ENCODE assay signal across 8 cellular contexts in the genomic region with DNA sequence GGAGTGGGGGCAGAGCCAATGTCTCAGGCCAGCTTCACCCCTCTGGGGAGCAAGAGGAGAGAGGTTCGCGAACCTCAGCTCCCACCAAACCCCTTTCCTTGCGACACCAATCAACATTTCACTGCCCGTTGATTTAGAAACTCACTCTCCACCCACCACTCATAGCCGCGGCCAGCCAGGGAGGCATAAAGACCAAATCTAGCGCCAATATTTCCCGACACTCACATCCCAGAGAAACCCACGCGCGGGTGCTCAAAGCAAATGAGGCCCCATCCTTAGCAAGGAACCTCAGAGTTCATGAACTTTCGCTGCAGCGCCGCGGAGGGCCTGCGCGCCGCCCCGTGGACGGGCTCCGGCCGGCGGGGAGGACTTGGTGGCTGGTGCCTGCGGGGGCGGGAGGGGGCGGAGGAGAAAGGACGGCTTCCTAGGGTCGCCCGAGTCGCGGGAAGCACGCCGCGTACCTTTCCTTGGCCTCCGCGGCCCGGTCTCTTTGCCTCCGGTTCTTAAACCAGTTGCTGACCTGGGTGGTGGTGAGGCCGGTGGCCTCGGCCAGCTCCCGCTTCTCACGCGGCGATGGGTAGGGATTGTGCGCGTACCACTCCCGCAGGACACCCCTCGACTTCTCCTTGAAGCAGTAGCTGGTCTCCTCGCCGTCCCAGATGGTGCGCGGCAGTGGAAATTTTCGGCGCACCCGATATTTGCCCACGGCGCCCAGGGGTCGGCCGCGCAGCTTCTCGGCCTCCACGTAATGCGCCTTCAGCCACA. TPM values are rescaled to one million over a fixed set of nuclear protein-coding genes. Genes with fewer than 3 reads are reported as not detected.
DNase-seq lines count a peak whose midpoint lies in the region; ATAC-seq and TF ChIP-seq lines count a peak whose summit lies in the region.

No MANE protein-coding gene starts in this region.

- WGBS in heart left ventricle, 4 donors = 1 to 2% (median 2%) methylated on average over 20 to 63 of the region's 63 CpGs

- H3K4me3 Mint-ChIP-seq in activated naive CD8-positive, alpha-beta T cell = peak overlapping the region; percentile 68
- peak overlapping the region; percentile 94 for H3K4me3 Mint-ChIP-seq in type B pancreatic cell

- TF ChIP-seq CTCF in heart left ventricle (IDR thresholded peaks at IDR 0.05) (no peak), kidney epithelial cell (IDR thresholded peaks at IDR 0.05; ENCODE audit: insufficient read depth, low read length, poor library complexity, severe bottlenecking) (no peak), type B pancreatic cell (conservative IDR thresholded peaks at IDR 0.05) (no peak)

- H3K4me3 ChIP-seq in heart left ventricle = peak overlapping the region; percentile 9 to 61 (median 48)
- H3K4me3 ChIP-seq in kidney epithelial cell (ENCODE audit: low read depth, low read length) = peak overlapping the region; percentile 56

- intact Hi-C loops in heart left ventricle (cut with DNase I) = no loop called here
- intact Hi-C loops in Right ventricle myocardium inferior (cut with DNase I) = no loop called here

- H3K9me3 ChIP-seq in heart left ventricle = no peaks in the 10 kb centered on the region

- H3K36me3 Mint-ChIP-seq in activated naive CD8-positive, alpha-beta T cell = no peaks in the 10 kb centered on the region
- peaks cover 8% of the 10 kb centered on the region for H3K36me3 Mint-ChIP-seq in type B pancreatic cell

- peaks cover 62% of the 10 kb centered on the region for H3K4me1 Mint-ChIP-seq in activated naive CD8-positive, alpha-beta T cell (ENCODE audit: low read depth)
- H3K4me1 Mint-ChIP-seq in type B pancreatic cell (ENCODE audit: unreplicated experiment) = peaks cover 34% of the 10 kb centered on the region

- H3K36me3 ChIP-seq in heart left ventricle (no peaks in the 10 kb centered on the region), kidney epithelial cell (ENCODE audit: control insufficient read depth, insufficient read depth, low read length) (no peaks in the 10 kb centered on the region)

- DNase-seq in heart left ventricle = no peak
- no peak for DNase-seq in Right ventricle myocardium inferior (ENCODE audit: missing footprints)
- no peak for DNase-seq in kidney epithelial cell (ENCODE audit: low read depth)
- DNase-seq in type B pancreatic cell (ENCODE audit: extremely low spot score, unreplicated experiment) = peak; percentile 73
- DNase-seq in middle frontal gyrus (ENCODE audit: extremely low spot score, low spot score) = no peak
- no peak for DNase-seq in LoVo (ENCODE audit: low spot score)

- peaks cover 6 to 56% (median 37%) of the 10 kb centered on the region in 12 donors for H3K4me1 ChIP-seq in heart left ventricle

- H3K27ac Mint-ChIP-seq in activated naive CD8-positive, alpha-beta T cell = no peak overlapping the region
- peak overlapping the region; percentile 74 for H3K27ac Mint-ChIP-seq in type B pancreatic cell

- H3K27me3 Mint-ChIP-seq in activated naive CD8-positive, alpha-beta T cell = peaks cover 64% of the 10 kb centered on the region
- peaks cover 94% of the 10 kb centered on the region for H3K27me3 Mint-ChIP-seq in type B pancreatic cell

- ATAC-seq in heart left ventricle = no peak
- no peak for ATAC-seq in Right ventricle myocardium inferior
- no peak for ATAC-seq in GM18520 (IDR thresholded peaks at IDR 0.05; ENCODE audit: unreplicated experiment)

- H3K27ac ChIP-seq in heart left ventricle = no peak overlapping the region

- H3K27me3 ChIP-seq in heart left ventricle = peaks cover 76 to 100% (median 98%) of the 10 kb centered on the region in 9 donors
- H3K27me3 ChIP-seq in kidney epithelial cell (ENCODE audit: control insufficient read depth, insufficient read depth, low read length) = peaks cover 46% of the 10 kb centered on the region

- no peak for TF ChIP-seq POLR2A in heart left ventricle (IDR thresholded peaks at IDR 0.05)

- no peaks in the 10 kb centered on the region for H3K9me3 Mint-ChIP-seq in activated naive CD8-positive, alpha-beta T cell (ENCODE audit: low read depth)
- H3K9me3 Mint-ChIP-seq in type B pancreatic cell = no peaks in the 10 kb centered on the region

RNA-seq across cellular contexts. Expression of a gene that starts 0.9 kb away (rescaled TPM):
- total RNA-seq in heart left ventricle (under 1 TPM in 3 of 9 donors, not detected in 6; 0.19 to 0.27 (median 0.25) TPM), Right ventricle myocardium inferior (not detected), kidney epithelial cell (2.9 and 3.3 TPM in 2 replicates), type B pancreatic cell (ENCODE audit: low replicate concordance) (1.00 and 32.6 TPM in 2 replicates)
- polyA plus RNA-seq in heart left ventricle = not detected
